24 cellular contexts compared by ENCODE assay signal in genomic region chr4:134650461-134650860, GRCh38.
"Had no signal": no experiment of that assay in that cellular context is flagged by ENCODE, and none has a peak within 500 bp of the region (broad histone marks: within the 10 kb centered on the region; RNA-seq: fewer than 3 reads in every experiment).

No MANE protein-coding gene starts in this region.

- H3K4me3 Mint-ChIP-seq: activated CD4-positive, alpha-beta memory T cell treated with anti-CD3 and anti-CD28 coated beads, Interleukin-2, amount 10 ng/mL, durations not matched to agents 7 days and 5 days; activated CD8-positive, alpha-beta memory T cell treated with anti-CD3 and anti-CD28 coated beads, Interleukin-2, amount 10 ng/mL, durations not matched to agents 7 days and 5 days; activated naive CD4-positive, alpha-beta T cell treated with anti-CD3 and anti-CD28 coated beads for 36 hours; activated T-helper 17 cell treated with anti-CD3 and anti-CD28 coated beads, Interleukin-2, amount 50 U/mL, for 72 hours; mesothelial cell of epicardium; nephron; stimulated activated naive CD8-positive, alpha-beta T cell treated with anti-CD3 and anti-CD28 coated beads, Interleukin-15, Interleukin-2, amounts not matched to agents 100 ng/mL and 50 ng/mL, for 24 hours had no signal

- H3K27ac ChIP-seq: breast epithelium, gastrocnemius medialis, left lung, suprapubic skin, transverse colon, vagina had no signal

- H3K4me1 Mint-ChIP-seq: activated CD4-positive, alpha-beta memory T cell treated with anti-CD3 and anti-CD28 coated beads, Interleukin-2, amount 10 ng/mL, durations not matched to agents 7 days and 5 days; activated CD8-positive, alpha-beta memory T cell treated with anti-CD3 and anti-CD28 coated beads, Interleukin-2, amount 10 ng/mL, durations not matched to agents 7 days and 5 days; activated T-helper 17 cell treated with anti-CD3 and anti-CD28 coated beads, Interleukin-2, amount 50 U/mL, for 72 hours; mesothelial cell of epicardium; nephron had no signal

- H3K4me3 ChIP-seq: breast epithelium, gastrocnemius medialis, left lung, suprapubic skin, transverse colon, vagina had no signal

- H3K27me3 Mint-ChIP-seq: activated CD4-positive, alpha-beta memory T cell treated with anti-CD3 and anti-CD28 coated beads, Interleukin-2, amount 10 ng/mL, durations not matched to agents 7 days and 5 days; activated CD8-positive, alpha-beta memory T cell treated with anti-CD3 and anti-CD28 coated beads, Interleukin-2, amount 10 ng/mL, durations not matched to agents 7 days and 5 days; activated T-helper 17 cell treated with anti-CD3 and anti-CD28 coated beads, Interleukin-2, amount 50 U/mL, for 72 hours; stimulated activated naive CD8-positive, alpha-beta T cell treated with anti-CD3 and anti-CD28 coated beads, Interleukin-15, Interleukin-2, amounts not matched to agents 100 ng/mL and 50 ng/mL, for 24 hours had no signal

- H3K27ac Mint-ChIP-seq: activated CD4-positive, alpha-beta memory T cell treated with anti-CD3 and anti-CD28 coated beads, Interleukin-2, amount 10 ng/mL, durations not matched to agents 7 days and 5 days; activated CD8-positive, alpha-beta memory T cell treated with anti-CD3 and anti-CD28 coated beads, Interleukin-2, amount 10 ng/mL, durations not matched to agents 7 days and 5 days; activated naive CD4-positive, alpha-beta T cell treated with anti-CD3 and anti-CD28 coated beads for 36 hours; activated T-helper 17 cell treated with anti-CD3 and anti-CD28 coated beads, Interleukin-2, amount 50 U/mL, for 72 hours; mesothelial cell of epicardium; nephron; stimulated activated naive CD8-positive, alpha-beta T cell treated with anti-CD3 and anti-CD28 coated beads, Interleukin-15, Interleukin-2, amounts not matched to agents 100 ng/mL and 50 ng/mL, for 24 hours had no signal

- H3K36me3 ChIP-seq: breast epithelium, gastrocnemius medialis, left lung, suprapubic skin, transverse colon, vagina had no signal

- DNase-seq: activated CD4-positive, alpha-beta memory T cell treated with anti-CD3 and anti-CD28 coated beads, Interleukin-2, amount 10 ng/mL, durations not matched to agents 7 days and 5 days; activated CD4-positive, alpha-beta T cell treated with anti-CD3 and anti-CD28 coated beads for 48 hours; activated CD4-positive, CD25-positive, alpha-beta regulatory T cell; activated CD8-positive, alpha-beta memory T cell treated with anti-CD3 and anti-CD28 coated beads, Interleukin-2, amount 10 ng/mL, durations not matched to agents 7 days and 5 days; activated naive CD4-positive, alpha-beta T cell treated with anti-CD3 and anti-CD28 coated beads for 36 hours; activated T-cell treated with anti-CD3 and anti-CD28 coated beads, Interleukin-2, amount 50 U/mL, for 1 hour; anterior cingulate cortex; effector CD8-positive, alpha-beta T cell; gastrocnemius medialis; head of caudate nucleus; left lung; occipital lobe; posterior cingulate gyrus; retina; stimulated activated CD4-positive, alpha-beta T cell treated with anti-CD3 and anti-CD28 coated beads, Interleukin-12 subunit alpha, Interleukin-12 subunit beta, amount 100 ng/mL, for 4 hours; stimulated activated CD4-positive, alpha-beta T cell treated with anti-CD3 and anti-CD28 coated beads, Interleukin-1b, Interleukin-23, amount 100 ng/mL, for 48 hours; transverse colon had no signal

- H3K9me3 Mint-ChIP-seq: activated T-helper 17 cell treated with anti-CD3 and anti-CD28 coated beads, Interleukin-2, amount 50 U/mL, for 72 hours; mesothelial cell of epicardium; nephron; stimulated activated naive CD8-positive, alpha-beta T cell treated with anti-CD3 and anti-CD28 coated beads, Interleukin-15, Interleukin-2, amounts not matched to agents 100 ng/mL and 50 ng/mL, for 24 hours had no signal

- H3K9me3 ChIP-seq: breast epithelium, gastrocnemius medialis, left lung, suprapubic skin, transverse colon, vagina had no signal

- H3K36me3 Mint-ChIP-seq: activated CD8-positive, alpha-beta memory T cell treated with anti-CD3 and anti-CD28 coated beads, Interleukin-2, amount 10 ng/mL, durations not matched to agents 7 days and 5 days; mesothelial cell of epicardium had no signal

- ATAC-seq: activated CD8-positive, alpha-beta memory T cell treated with anti-CD3 and anti-CD28 coated beads, Interleukin-2, amount 10 ng/mL, durations not matched to agents 7 days and 5 days; activated T-helper 17 cell treated with anti-CD3 and anti-CD28 coated beads, Interleukin-2, amount 50 U/mL, for 72 hours; gastrocnemius medialis; left lung had no signal

- H3K4me1 ChIP-seq: breast epithelium, gastrocnemius medialis, left lung, suprapubic skin, transverse colon, vagina had no signal

- H3K27me3 ChIP-seq: breast epithelium, gastrocnemius medialis, left lung, suprapubic skin, transverse colon, vagina had no signal
